8 cellular contexts compared by ENCODE assay signal in genomic region chr2:118223487-118224136, GRCh38.
DNase-seq lines count a peak whose midpoint lies in the region; ATAC-seq and TF ChIP-seq lines count a peak whose summit lies in the region.

No MANE protein-coding gene starts in this region.

- H3K27me3 ChIP-seq in H9 (ENCODE audit: insufficient read depth, low read length) (no peaks in the 10 kb centered on the region), kidney epithelial cell (ENCODE audit: control insufficient read depth, insufficient read depth, low read length) (peaks cover 18% of the 10 kb centered on the region), transverse colon (peaks cover 94% of the 10 kb centered on the region)

- H3K4ac ChIP-seq in H9 (ENCODE audit: low read depth, low read length): no peak overlapping the region

- H3K27ac Mint-ChIP-seq in H9: peak overlapping the region in 1 of 3 experiments; percentile 82; a peak in 2 of 7 replicates
- no peak overlapping the region for H3K27ac Mint-ChIP-seq in activated CD4-positive, alpha-beta memory T cell treated with anti-CD3 and anti-CD28 coated beads, Interleukin-2, amount 10 ng/mL, durations not matched to agents 7 days and 5 days

- no peak overlapping the region for H4K91ac ChIP-seq in H9 (ENCODE audit: insufficient read length, low read depth, low read length)

- H3K23ac ChIP-seq in H9 (ENCODE audit: insufficient read length, low read depth, low read length): no peak overlapping the region

- CTCF ChIA-PET in activated CD4-positive, alpha-beta memory T cell treated with anti-CD3 and anti-CD28 coated beads, Interleukin-2, amount 10 ng/mL, durations not matched to agents 7 days and 5 days (lab: Charles Lee): interaction anchor here (0.8 to 4.3 kb wide), 8 partner anchors 12 to 659 kb away, joined by 3 to 38 read pairs (median 7); partner anchors contain the start of gene DDX18

- H2BK12ac ChIP-seq in H9 (ENCODE audit: insufficient read length, low read depth, low read length): no peak overlapping the region

- H3K9ac ChIP-seq in H9 (ENCODE audit: extremely low read depth, insufficient read length, low read length): peak overlapping the region; percentile 57

- TF ChIP-seq CTCF in GM12865 (IDR thresholded peaks at IDR 0.05; ENCODE audit: insufficient read depth, low read depth, low read length, missing control alignments): no peak
- no peak for TF ChIP-seq CTCF in H9 (conservative IDR thresholded peaks at IDR 0.05)
- no peak for TF ChIP-seq CTCF in kidney epithelial cell (IDR thresholded peaks at IDR 0.05; ENCODE audit: insufficient read depth, low read length, poor library complexity, severe bottlenecking)
- TF ChIP-seq CTCF in transverse colon (IDR thresholded peaks at IDR 0.05): no peak

- no peak overlapping the region for H4K5ac ChIP-seq in H9 (ENCODE audit: insufficient read length, low read depth, low read length)

- peak overlapping the region; percentile 93; the same call in 1 of the 2 replicates for H3K14ac ChIP-seq in H9 (ENCODE audit: insufficient read depth, low read length)

- H3K4me2 ChIP-seq in H9 (ENCODE audit: insufficient read depth, insufficient read length, low read length): peak overlapping the region; percentile 94

- in situ Hi-C loops in transverse colon (cut with MboI; ENCODE audit: low pct_ligation_motif_present in 1 of 4, low pct_unique_long_range_greater_than_20kb in 1 of 4, low sequenced_read_pairs in 3 of 4): loop anchor here in 1 of 4 donors (25.0 kb wide), 1 partner anchor 639 kb away; no protein-coding TSS in a partner anchor

- H2BK5ac ChIP-seq in H9 (ENCODE audit: insufficient read length, low read length): no peak overlapping the region

- H3K4me3 ChIP-seq in GM12865 (ENCODE audit: low read depth, low read length) (peak overlapping the region; percentile 67), kidney epithelial cell (ENCODE audit: low read depth, low read length) (peak overlapping the region; percentile 26), transverse colon (peak overlapping the region; percentile 1 to 51 (median 26))

- no peak overlapping the region for H2BK15ac ChIP-seq in H9 (ENCODE audit: low read depth, low read length)

- no peak for TF ChIP-seq POLR2A in transverse colon (IDR thresholded peaks at IDR 0.05)

- intact Hi-C loops in transverse colon (cut with DNase I; ENCODE audit: low total_unique reads): no loop called here

- H3K36me3 ChIP-seq in kidney epithelial cell (ENCODE audit: control insufficient read depth, insufficient read depth, low read length) (no peaks in the 10 kb centered on the region), transverse colon (no peaks in the 10 kb centered on the region)

- peaks cover 30 to 35% of the 10 kb centered on the region in 2 experiments for H3K4me1 Mint-ChIP-seq in H9
- H3K4me1 Mint-ChIP-seq in activated CD4-positive, alpha-beta memory T cell treated with anti-CD3 and anti-CD28 coated beads, Interleukin-2, amount 10 ng/mL, durations not matched to agents 7 days and 5 days: peaks cover 22% of the 10 kb centered on the region

- H3K27ac ChIP-seq in H9 (ENCODE audit: insufficient read length, low read depth, low read length) (no peak overlapping the region), transverse colon (no peak overlapping the region)

- H3K4me1 ChIP-seq in H9 (ENCODE audit: insufficient read depth, low read length) (peaks cover 4% of the 10 kb centered on the region; the same call in 1 of the 2 replicates), transverse colon (peaks cover 0 to 17% (median 10%) of the 10 kb centered on the region in 4 donors)

- H4K20me1 ChIP-seq in H9 (ENCODE audit: control insufficient read depth, insufficient read depth, insufficient read length): no peaks in the 10 kb centered on the region

- H3K36me3 Mint-ChIP-seq in H9 (ENCODE audit: insufficient read depth in 1 of 3, low read depth in 3 of 3): no peaks in the 10 kb centered on the region
- no peaks in the 10 kb centered on the region for H3K36me3 Mint-ChIP-seq in activated CD4-positive, alpha-beta memory T cell treated with anti-CD3 and anti-CD28 coated beads, Interleukin-2, amount 10 ng/mL, durations not matched to agents 7 days and 5 days (ENCODE audit: low read depth)

- peak overlapping the region; percentile 83 for H2BK120ac ChIP-seq in H9 (ENCODE audit: low read depth, low read length, poor library complexity, severe bottlenecking)

- no CpG with 5 or more reads among the region's 30 CpGs for WGBS in H9 (ENCODE audit: extremely low coverage, insufficient read length, low lambda C conversion rate)
- 9 to 14% methylated on average over 12 to 30 of the region's 30 CpGs for WGBS in transverse colon (ENCODE audit: low coverage in 1 of 2), 2 donors

- no peak for ATAC-seq in HG03095 (IDR thresholded peaks at IDR 0.05; ENCODE audit: unreplicated experiment)

- TF ChIP-seq EP300 in transverse colon (IDR thresholded peaks at IDR 0.05; ENCODE audit: low read depth): no peak

- H3K79me2 ChIP-seq in H9 (ENCODE audit: insufficient read depth, low read length): no peaks in the 10 kb centered on the region

- no peaks in the 10 kb centered on the region for H3K79me1 ChIP-seq in H9 (ENCODE audit: insufficient read depth, low read depth, low read length, poor library complexity, severe bottlenecking)

- no peak overlapping the region for H2BK20ac ChIP-seq in H9 (ENCODE audit: low read depth, low read length, poor library complexity, severe bottlenecking)

- H3K9me3 ChIP-seq in H9 (ENCODE audit: control insufficient read depth, low read depth, low read length): no peaks in the 10 kb centered on the region
- H3K9me3 ChIP-seq in transverse colon: no peaks in the 10 kb centered on the region

- H3K23me2 ChIP-seq in H9 (ENCODE audit: insufficient read length, low read depth, low read length, poor library complexity, severe bottlenecking): peaks cover 17% of the 10 kb centered on the region

- POLR2A ChIA-PET in activated CD4-positive, alpha-beta memory T cell treated with anti-CD3 and anti-CD28 coated beads, Interleukin-2, amount 10 ng/mL, durations not matched to agents 7 days and 5 days (lab: Charles Lee): interaction anchor here (1.0 to 1.7 kb wide), 2 partner anchors 36 to 37 kb away, joined by 3 to 5 read pairs; no protein-coding TSS in a partner anchor

- H4K8ac ChIP-seq in H9 (replicated peaks; ENCODE audit: insufficient read length, low read depth, low read length): no peak overlapping the region

- peak overlapping the region; percentile 76 to 84 for H3K4me3 Mint-ChIP-seq in H9
- peak overlapping the region; percentile 77 for H3K4me3 Mint-ChIP-seq in activated CD4-positive, alpha-beta memory T cell treated with anti-CD3 and anti-CD28 coated beads, Interleukin-2, amount 10 ng/mL, durations not matched to agents 7 days and 5 days

- peak overlapping the region; percentile 53 for H2AFZ ChIP-seq in H9 (ENCODE audit: low read length)

- no peaks in the 10 kb centered on the region; a peak in 1 of 5 replicates for H3K9me3 Mint-ChIP-seq in H9
- no peaks in the 10 kb centered on the region for H3K9me3 Mint-ChIP-seq in activated CD4-positive, alpha-beta memory T cell treated with anti-CD3 and anti-CD28 coated beads, Interleukin-2, amount 10 ng/mL, durations not matched to agents 7 days and 5 days

- DNase-seq in GM12865 (ENCODE audit: low read depth) (peak; percentile 15), H9 (peak; percentile 44), kidney epithelial cell (ENCODE audit: low read depth) (no peak), transverse colon (no peak), NCI-H2107 (lab: John Stamatoyannopoulos, UW) (no peak), NCI-H2029 (lab: John Stamatoyannopoulos, UW) (no peak)
- no peak for DNase-seq in activated CD4-positive, alpha-beta memory T cell treated with anti-CD3 and anti-CD28 coated beads, Interleukin-2, amount 10 ng/mL, durations not matched to agents 7 days and 5 days

- no peak overlapping the region for H3K56ac ChIP-seq in H9 (ENCODE audit: insufficient read length, low read depth, low read length)

- H3K18ac ChIP-seq in H9 (ENCODE audit: insufficient read length, low read depth, low read length): peak overlapping the region; percentile 45

- no peak overlapping the region for H2AK5ac ChIP-seq in H9 (ENCODE audit: insufficient read length, low read length)

- peaks cover 29% of the 10 kb centered on the region for H3K27me3 Mint-ChIP-seq in H9 (ENCODE audit: low read depth)
- peaks cover 67% of the 10 kb centered on the region for H3K27me3 Mint-ChIP-seq in activated CD4-positive, alpha-beta memory T cell treated with anti-CD3 and anti-CD28 coated beads, Interleukin-2, amount 10 ng/mL, durations not matched to agents 7 days and 5 days

- no peak overlapping the region for H3T11ph ChIP-seq in H9 (ENCODE audit: low read length)

Comparison
In these comparisons a context has a peak if more than half of its experiments do, and no peak if none do; other contexts are left out.
1. DNase-seq: peak in GM12865 (single experiment) and H9 (single experiment); none in activated CD4-positive, alpha-beta memory T cell treated with anti-CD3 and anti-CD28 coated beads, Interleukin-2, amount 10 ng/mL, durations not matched to agents 7 days and 5 days (single experiment), kidney epithelial cell (single experiment), transverse colon (single experiment), NCI-H2107 (single experiment) and NCI-H2029 (single experiment).
2. Peak in every context shown above with its lines, with median percentiles within 50 percentile points of each other: H3K4me3 ChIP-seq.